ENCODE assay signal across 8 cellular contexts in genomic region chr5:78269088-78269703, GRCh38.
DNase-seq lines count a peak whose midpoint lies in the region; ATAC-seq, FAIRE-seq and TF ChIP-seq lines count a peak whose summit lies in the region.

No MANE protein-coding gene starts in this region.

- no peak overlapping the region for H3K4me3 Mint-ChIP-seq in memory B cell

- no peak overlapping the region for H3K27ac Mint-ChIP-seq in memory B cell

- FAIRE-seq in D721Med (lab: Jason Lieb, UNC) = peak; percentile 69

- in situ Hi-C loops in astrocyte of the spinal cord (cut with HindIII; ENCODE audit: low sequenced_read_pairs) = no loop called here

- H3K36me3 Mint-ChIP-seq in memory B cell = peaks cover 13% of the 10 kb centered on the region

- TF ChIP-seq CTCF in D721Med (IDR thresholded peaks at IDR 0.05; ENCODE audit: insufficient read depth, missing control alignments) (peak; percentile 41), astrocyte of the spinal cord (IDR thresholded peaks at IDR 0.05; ENCODE audit: low read depth, low read length) (peak; percentile 32)

- no peaks in the 10 kb centered on the region for H3K9me3 Mint-ChIP-seq in memory B cell

- peaks cover 6% of the 10 kb centered on the region for H3K4me1 Mint-ChIP-seq in memory B cell

- no peaks in the 10 kb centered on the region for H3K27me3 Mint-ChIP-seq in memory B cell

- DNase-seq in D721Med (ENCODE audit: insufficient read length, low spot score) = no peak
- peak; percentile 6 for DNase-seq in HuH-7 (ENCODE audit: low spot score)
- DNase-seq in astrocyte of the spinal cord (ENCODE audit: low read depth, low spot score) = peak; percentile 28
- peak in 1 of 2 donors; percentile 4 for DNase-seq in memory B cell (ENCODE audit: low spot score in 2 of 2)
- DNase-seq in activated CD4-positive, CD25-positive, alpha-beta regulatory T cell treated with anti-CD3 and anti-CD28 coated beads, Interleukin-2, amount 50 U/mL, for 72 hours = no peak

- ATAC-seq in memory B cell (ENCODE audit: low read depth) (peak; percentile 56), GM18873 (IDR thresholded peaks at IDR 0.05; ENCODE audit: low FRiP score, unreplicated experiment) (no peak), HG03342 (IDR thresholded peaks at IDR 0.05; ENCODE audit: unreplicated experiment) (no peak), GM18517 (IDR thresholded peaks at IDR 0.05; ENCODE audit: unreplicated experiment) (no peak)

- H3K4me3 ChIP-seq in astrocyte of the spinal cord (ENCODE audit: low read depth, low read length) = no peak overlapping the region

Comparison
In these comparisons a context has a peak if more than half of its experiments do, and no peak if none do; other contexts are left out.
1. DNase-seq: peak in HuH-7 (single experiment) and astrocyte of the spinal cord (single experiment); none in D721Med (single experiment) and activated CD4-positive, CD25-positive, alpha-beta regulatory T cell treated with anti-CD3 and anti-CD28 coated beads, Interleukin-2, amount 50 U/mL, for 72 hours (single experiment).